Comparison of ENCODE assay signal across 18 cellular contexts in the genomic region with DNA sequence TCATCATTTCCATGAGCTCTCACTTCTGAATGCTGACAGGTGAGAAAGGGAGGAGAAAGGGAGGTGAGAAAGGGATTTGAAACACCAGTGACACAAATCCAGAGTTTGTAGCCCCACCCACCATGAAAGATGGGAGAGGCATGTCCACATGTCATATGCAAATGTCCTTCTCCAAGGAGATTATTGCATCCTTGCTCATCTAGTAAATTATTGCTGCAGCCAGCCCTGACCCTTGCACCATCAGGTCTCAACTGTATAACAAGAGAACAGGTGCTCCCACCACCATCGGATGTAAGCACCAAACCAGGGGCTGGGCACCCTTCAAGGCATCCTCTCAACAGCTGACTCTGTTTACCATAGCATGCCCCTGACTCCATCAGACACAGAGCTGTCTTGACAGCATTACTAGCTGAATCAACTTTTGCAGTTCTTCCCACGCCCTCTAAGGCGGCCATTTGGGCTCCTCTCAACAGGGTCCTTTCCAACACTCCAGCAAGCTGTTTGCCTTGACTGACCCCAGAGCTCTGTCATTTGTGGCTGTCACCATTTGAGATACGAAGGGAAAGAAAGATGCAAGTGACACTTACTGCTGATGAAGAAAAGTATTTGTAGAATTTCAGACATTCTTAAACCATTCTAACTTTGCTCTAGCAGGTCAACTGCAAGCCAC.
"Had no signal": no experiment of that assay in that cellular context is flagged by ENCODE, and none has a peak within 500 bp of the region (broad histone marks: within the 10 kb centered on the region; RNA-seq: fewer than 3 reads in every experiment).

No MANE protein-coding gene starts in this region.

- FAIRE-seq: colon, endothelial cell of umbilical vein had no signal

- H3K9me3 ChIP-seq: adrenal gland, neutrophil, transverse colon had no signal

- H3K27me3 ChIP-seq: adrenal gland, neutrophil, transverse colon had no signal

- DNase-seq: activated CD4-positive, alpha-beta memory T cell treated with anti-CD3 and anti-CD28 coated beads, Interleukin-2, amount 10 ng/mL, durations not matched to agents 7 days and 5 days; activated CD4-positive, alpha-beta T cell treated with anti-CD3 and anti-CD28 coated beads for 4 hours; activated effector memory CD4-positive, alpha-beta T cell treated with anti-CD3 and anti-CD28 coated beads, Interleukin-2, amount 50 U/mL, for 16 hours; activated T-cell treated with anti-CD3 and anti-CD28 coated beads, Interleukin-2, amount 50 U/mL, for 48 hours; adrenal gland; caudate nucleus; foreskin melanocyte; kidney glomerular epithelial cell; mammary epithelial cell; naive thymus-derived CD4-positive, alpha-beta T cell; stimulated activated CD4-positive, alpha-beta T cell treated with anti-CD3 and anti-CD28 coated beads, Interleukin-15, amount 100 ng/mL, for 24 hours; stimulated activated CD4-positive, alpha-beta T cell treated with anti-CD3 and anti-CD28 coated beads, Interleukin-4, amount 100 ng/mL, for 1 hour; stimulated activated naive CD4-positive, alpha-beta T cell; T-helper 17 cell; transverse colon had no signal

- H3K36me3 ChIP-seq: adrenal gland, transverse colon had no signal

- H3K4me3 ChIP-seq: adrenal gland, transverse colon had no signal

- H3K4me1 ChIP-seq: adrenal gland had no signal
